In genomic region chr21:15552914-15553491, GRCh38 we compare ENCODE assay signal across 9 cellular contexts.
DNase-seq lines count a peak whose midpoint lies in the region; ATAC-seq and TF ChIP-seq lines count a peak whose summit lies in the region.
"Had no signal": no experiment of that assay in that cellular context is flagged by ENCODE, and none has a peak within 500 bp of the region (broad histone marks: within the 10 kb centered on the region; RNA-seq: fewer than 3 reads in every experiment).

No MANE protein-coding gene starts in this region.

- H3K4me1 ChIP-seq in Peyer's patch (no peaks in the 10 kb centered on the region), transverse colon (no peaks in the 10 kb centered on the region)

- POLR2A ChIA-PET in activated CD8-positive, alpha-beta T cell treated with anti-CD3 and anti-CD28 coated beads for 36 hours (lab: Charles Lee) = interaction anchor here (0.5 kb wide), 1 partner anchor 1143 kb away, joined by 3 read pairs; no protein-coding TSS in a partner anchor
- POLR2A ChIA-PET in activated CD8-positive, alpha-beta T cell treated with anti-CD3 and anti-CD28 coated beads, Interleukin-2, amount 10 ng/mL, durations not matched to agents 7 days and 5 days (lab: Charles Lee) = interaction anchor here (0.5 kb wide), 1 partner anchor 790 kb away, joined by 3 read pairs; no protein-coding TSS in a partner anchor

- H3K4me1 Mint-ChIP-seq in activated CD8-positive, alpha-beta T cell treated with anti-CD3 and anti-CD28 coated beads for 36 hours (ENCODE audit: low read depth) = peaks cover 11% of the 10 kb centered on the region
- H3K4me1 Mint-ChIP-seq in activated CD8-positive, alpha-beta T cell treated with anti-CD3 and anti-CD28 coated beads, Interleukin-2, amount 10 ng/mL, durations not matched to agents 7 days and 5 days (ENCODE audit: low read depth) = peaks cover 3% of the 10 kb centered on the region

- H3K4me3 Mint-ChIP-seq in activated CD8-positive, alpha-beta T cell treated with anti-CD3 and anti-CD28 coated beads for 36 hours = no peak overlapping the region
- H3K4me3 Mint-ChIP-seq in activated CD8-positive, alpha-beta T cell treated with anti-CD3 and anti-CD28 coated beads, Interleukin-2, amount 10 ng/mL, durations not matched to agents 7 days and 5 days = no peak overlapping the region

- H3K27me3 ChIP-seq in Peyer's patch (no peaks in the 10 kb centered on the region), transverse colon (no peaks in the 10 kb centered on the region)

- no peak overlapping the region for H3K27ac ChIP-seq in Peyer's patch
- H3K27ac ChIP-seq in transverse colon = no peak overlapping the region

- TF ChIP-seq CTCF in activated CD8-positive, alpha-beta T cell treated with anti-CD3 and anti-CD28 coated beads for 36 hours (IDR thresholded peaks at IDR 0.05) = peak; percentile 46
- peak in 5 of 6 experiments; percentile 7 to 50 (median 42) for TF ChIP-seq CTCF in Peyer's patch (IDR thresholded peaks at IDR 0.05)
- TF ChIP-seq CTCF in fibroblast of the aortic adventitia (IDR thresholded peaks at IDR 0.05; ENCODE audit: insufficient read depth, low read length) = peak; percentile 60
- peak; percentile 21 to 43 (median 39) for TF ChIP-seq CTCF in transverse colon (IDR thresholded peaks at IDR 0.05)

- no peaks in the 10 kb centered on the region for H3K27me3 Mint-ChIP-seq in activated CD8-positive, alpha-beta T cell treated with anti-CD3 and anti-CD28 coated beads for 36 hours
- H3K27me3 Mint-ChIP-seq in activated CD8-positive, alpha-beta T cell treated with anti-CD3 and anti-CD28 coated beads, Interleukin-2, amount 10 ng/mL, durations not matched to agents 7 days and 5 days (ENCODE audit: low read depth) = no peaks in the 10 kb centered on the region

- H3K9me3 ChIP-seq in Peyer's patch (no peaks in the 10 kb centered on the region), transverse colon (no peaks in the 10 kb centered on the region)

- intact Hi-C loops in activated CD8-positive, alpha-beta T cell treated with anti-CD3 and anti-CD28 coated beads for 36 hours (cut with micrococcal nuclease) = no loop called here
- intact Hi-C loops in transverse colon (cut with DNase I; ENCODE audit: low total_unique reads) = no loop called here

- peaks cover 2% of the 10 kb centered on the region for H3K9me3 Mint-ChIP-seq in activated CD8-positive, alpha-beta T cell treated with anti-CD3 and anti-CD28 coated beads for 36 hours
- H3K9me3 Mint-ChIP-seq in activated CD8-positive, alpha-beta T cell treated with anti-CD3 and anti-CD28 coated beads, Interleukin-2, amount 10 ng/mL, durations not matched to agents 7 days and 5 days (ENCODE audit: insufficient read depth) = no peaks in the 10 kb centered on the region

- no peak for DNase-seq in activated CD8-positive, alpha-beta T cell treated with anti-CD3 and anti-CD28 coated beads for 36 hours
- no peak for DNase-seq in activated CD8-positive, alpha-beta T cell treated with anti-CD3 and anti-CD28 coated beads, Interleukin-2, amount 10 ng/mL, durations not matched to agents 7 days and 5 days
- DNase-seq in Peyer's patch = no peak
- peak; percentile 40 for DNase-seq in fibroblast of the aortic adventitia (ENCODE audit: low read depth)
- DNase-seq in transverse colon = no peak
- no peak for DNase-seq in NCI-H187 treated with DMSO at 0.1 percent for 48 hours (lab: John Stamatoyannopoulos, UW)
- no peak for DNase-seq in NCI-H146 treated with DMSO at 0.1 percent for 48 hours (lab: John Stamatoyannopoulos, UW; ENCODE audit: unreplicated experiment)
- DNase-seq: islet precursor cell had no signal

- no peak for ATAC-seq in activated CD8-positive, alpha-beta T cell treated with anti-CD3 and anti-CD28 coated beads for 36 hours
- ATAC-seq in activated CD8-positive, alpha-beta T cell treated with anti-CD3 and anti-CD28 coated beads, Interleukin-2, amount 10 ng/mL, durations not matched to agents 7 days and 5 days = no peak
- no peak for ATAC-seq in GM21515 (IDR thresholded peaks at IDR 0.05; ENCODE audit: unreplicated experiment)

- TF ChIP-seq POLR2A in Peyer's patch (IDR thresholded peaks at IDR 0.05) = no peak
- TF ChIP-seq POLR2A in transverse colon (IDR thresholded peaks at IDR 0.05) = no peak

- no peaks in the 10 kb centered on the region for H3K36me3 Mint-ChIP-seq in activated CD8-positive, alpha-beta T cell treated with anti-CD3 and anti-CD28 coated beads for 36 hours (ENCODE audit: low read depth)
- H3K36me3 Mint-ChIP-seq in activated CD8-positive, alpha-beta T cell treated with anti-CD3 and anti-CD28 coated beads, Interleukin-2, amount 10 ng/mL, durations not matched to agents 7 days and 5 days (ENCODE audit: low read depth) = no peaks in the 10 kb centered on the region

- no peak overlapping the region for H3K27ac Mint-ChIP-seq in activated CD8-positive, alpha-beta T cell treated with anti-CD3 and anti-CD28 coated beads for 36 hours
- no peak overlapping the region for H3K27ac Mint-ChIP-seq in activated CD8-positive, alpha-beta T cell treated with anti-CD3 and anti-CD28 coated beads, Interleukin-2, amount 10 ng/mL, durations not matched to agents 7 days and 5 days

- CTCF ChIA-PET in activated CD8-positive, alpha-beta T cell treated with anti-CD3 and anti-CD28 coated beads for 36 hours (lab: Charles Lee) = interaction anchor here (0.6 to 2.0 kb wide), 21 partner anchors 11 to 1232 kb away, joined by 3 to 8 read pairs (median 3); no protein-coding TSS in a partner anchor
- CTCF ChIA-PET in activated CD8-positive, alpha-beta T cell treated with anti-CD3 and anti-CD28 coated beads, Interleukin-2, amount 10 ng/mL, durations not matched to agents 7 days and 5 days (lab: Charles Lee) = interaction anchor here (0.7 to 2.2 kb wide), 23 partner anchors 8 to 1148 kb away, joined by 3 to 14 read pairs (median 3); no protein-coding TSS in a partner anchor

- 32 to 53% methylated on average over 2 to 3 of the region's 3 CpGs for WGBS in transverse colon (ENCODE audit: low coverage in 1 of 2), 2 donors

- H3K4me3 ChIP-seq in Peyer's patch (no peak overlapping the region), fibroblast of the aortic adventitia (ENCODE audit: low read depth, low read length) (no peak overlapping the region), transverse colon (no peak overlapping the region)

- H3K36me3 ChIP-seq in Peyer's patch = no peaks in the 10 kb centered on the region
- no peaks in the 10 kb centered on the region for H3K36me3 ChIP-seq in transverse colon

- in situ Hi-C loops in transverse colon (cut with MboI; ENCODE audit: low pct_ligation_motif_present in 1 of 4, low pct_unique_long_range_greater_than_20kb in 1 of 4, low sequenced_read_pairs in 3 of 4) = no loop called here

- no peak for TF ChIP-seq EP300 in transverse colon (IDR thresholded peaks at IDR 0.05; ENCODE audit: low read depth)
